ENCODE assay signal across 10 cellular contexts in the genomic region with DNA sequence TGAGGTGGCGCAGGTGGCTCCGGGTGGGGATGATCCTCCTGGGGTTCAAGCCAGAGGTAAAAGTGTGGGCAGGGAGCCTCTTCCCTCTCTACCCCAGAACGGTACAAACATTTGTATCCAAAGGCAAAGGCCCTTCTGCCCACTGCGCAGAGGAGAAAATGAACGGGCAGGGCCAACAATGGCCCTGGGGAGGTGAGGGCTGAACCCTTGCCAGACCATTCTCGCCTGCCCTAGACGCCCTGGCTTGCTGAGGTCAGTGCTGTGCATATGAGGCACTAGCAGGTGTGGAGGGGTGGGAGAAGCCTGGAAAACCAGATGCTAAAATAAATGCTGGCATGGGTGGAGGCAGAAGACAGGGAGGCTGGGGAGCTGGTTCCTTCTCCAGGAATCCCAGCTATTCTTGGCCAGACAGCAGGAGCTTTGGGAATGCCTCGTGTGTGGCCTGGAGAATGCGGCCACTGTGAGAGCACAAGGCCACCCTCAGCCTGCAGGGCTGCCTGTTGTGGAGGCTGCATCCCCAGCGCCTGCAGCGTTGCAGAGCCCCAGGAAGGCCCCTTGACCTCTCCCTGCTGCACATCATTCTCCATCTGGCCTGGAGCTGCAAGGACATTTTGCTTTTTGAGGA. TPM values are rescaled to one million over a fixed set of nuclear protein-coding genes. Genes with fewer than 3 reads are reported as not detected.
DNase-seq lines count a peak whose midpoint lies in the region; ATAC-seq, FAIRE-seq and TF ChIP-seq lines count a peak whose summit lies in the region.
"Had no signal": no experiment of that assay in that cellular context is flagged by ENCODE, and none has a peak within 500 bp of the region (broad histone marks: within the 10 kb centered on the region; RNA-seq: fewer than 3 reads in every experiment).

No MANE protein-coding gene starts in this region.

- peak overlapping the region; percentile 81 for H3K4me2 ChIP-seq in A549

- FAIRE-seq in A549 (lab: Jason Lieb, UNC): no peak
- FAIRE-seq in H54 (lab: Jason Lieb, UNC): no peak

- TF ChIP-seq CTCF in A549 (IDR thresholded peaks at IDR 0.05): no peak
- no peak for TF ChIP-seq CTCF in ovary (IDR thresholded peaks at IDR 0.05)
- TF ChIP-seq CTCF in adrenal gland (IDR thresholded peaks at IDR 0.05): no peak

- POLR2A ChIA-PET in A549 (lab: Yijun Ruan, JAX): interaction anchor here (0.6 to 5.8 kb wide), 5 partner anchors 20 to 176 kb away, joined by 3 to 156 read pairs (median 5); a partner anchor contains a TSS

- no peaks in the 10 kb centered on the region for H3K9me3 ChIP-seq in A549
- no peaks in the 10 kb centered on the region for H3K9me3 ChIP-seq in ovary
- no peaks in the 10 kb centered on the region for H3K9me3 ChIP-seq in adrenal gland (replicated peaks in 1 of 3)

- intact Hi-C loops in ovary (cut with DNase I) (loop anchor here in 3 of 4 donors (2.0 to 10.0 kb wide), 3 partner anchors 40 to 720 kb away; a partner anchor contains a TSS), adrenal gland (cut with DNase I) (loop anchor here (2.0 to 5.0 kb wide), 2 partner anchors 40 to 42 kb away; a partner anchor contains a TSS)

- DNase-seq in A549 (ENCODE audit: low read depth in 1 of 2, low spot score in 1 of 2) (no peak), H54 (ENCODE audit: insufficient read length, low spot score) (no peak), memory B cell (ENCODE audit: low spot score in 2 of 2) (no peak), superior temporal gyrus (ENCODE audit: extremely low spot score) (no peak), ovary (no peak), adrenal gland (no peak), retina (no peak)
- DNase-seq: NCI-H2107 had no signal

- H3K4me1 ChIP-seq in A549: no peaks in the 10 kb centered on the region
- H3K4me1 ChIP-seq in ovary (ENCODE audit: insufficient read depth): peaks cover 3% of the 10 kb centered on the region
- H3K4me1 ChIP-seq in adrenal gland (replicated peaks in 1 of 2): peaks cover 5 to 11% of the 10 kb centered on the region in 2 donors

- H3K27ac Mint-ChIP-seq in activated T-helper 17 cell treated with anti-CD3 and anti-CD28 coated beads, Interleukin-2, amount 50 U/mL, for 72 hours: no peak overlapping the region
- no peak overlapping the region for H3K27ac Mint-ChIP-seq in memory B cell

- H3K27me3 ChIP-seq in ovary: no peaks in the 10 kb centered on the region
- H3K27me3 ChIP-seq in adrenal gland: no peaks in the 10 kb centered on the region

- peak overlapping the region; percentile 80 for H3K4me3 Mint-ChIP-seq in activated T-helper 17 cell treated with anti-CD3 and anti-CD28 coated beads, Interleukin-2, amount 50 U/mL, for 72 hours
- H3K4me3 Mint-ChIP-seq in memory B cell: peak overlapping the region; percentile 94

- ATAC-seq in A549 (no peak), memory B cell (ENCODE audit: low read depth) (no peak)
- ATAC-seq in activated T-helper 17 cell treated with anti-CD3 and anti-CD28 coated beads, Interleukin-2, amount 50 U/mL, for 72 hours (replicated peaks): no peak

- TF ChIP-seq POLR2A in A549 (IDR thresholded peaks at IDR 0.05; ENCODE audit: low read length) (no peak), H54 (IDR thresholded peaks at IDR 0.05; ENCODE audit: low read depth, low read length) (0 out of 2 replicates have a peak, but pooled peaks have one; percentile 2), ovary (IDR thresholded peaks at IDR 0.05) (no peak), adrenal gland (IDR thresholded peaks at IDR 0.05) (no peak)

- no peaks in the 10 kb centered on the region for H3K4me1 Mint-ChIP-seq in activated T-helper 17 cell treated with anti-CD3 and anti-CD28 coated beads, Interleukin-2, amount 50 U/mL, for 72 hours
- peaks cover 7% of the 10 kb centered on the region for H3K4me1 Mint-ChIP-seq in memory B cell

- CTCF ChIA-PET in A549 (lab: Yijun Ruan, JAX): interaction anchor here (0.5 to 43.9 kb wide), 15 partner anchors 8 to 189 kb away, joined by 3 to 2039 read pairs (median 8); a partner anchor contains a TSS

- WGBS in A549 (ENCODE audit: missing lambda C conversion rate): 81% methylated on average over 11 of the region's 11 CpGs
- 47 to 50% (median 49%) methylated on average over 11 of the region's 11 CpGs for WGBS in ovary, 3 donors
- WGBS in adrenal gland, 4 donors: 59 to 82% (median 72%) methylated on average over 9 to 11 of the region's 11 CpGs

- no peak for TF ChIP-seq RAD21 in A549 (conservative IDR thresholded peaks at IDR 0.05 in 1 of 2, IDR thresholded peaks at IDR 0.05 in 1 of 2)

- H3K27me3 Mint-ChIP-seq in activated T-helper 17 cell treated with anti-CD3 and anti-CD28 coated beads, Interleukin-2, amount 50 U/mL, for 72 hours: no peaks in the 10 kb centered on the region
- H3K27me3 Mint-ChIP-seq in memory B cell: peaks cover 6% of the 10 kb centered on the region

- H3K36me3 ChIP-seq in ovary: no peaks in the 10 kb centered on the region
- no peaks in the 10 kb centered on the region for H3K36me3 ChIP-seq in adrenal gland (replicated peaks in 1 of 2)

- H3K36me3 Mint-ChIP-seq in activated T-helper 17 cell treated with anti-CD3 and anti-CD28 coated beads, Interleukin-2, amount 50 U/mL, for 72 hours (ENCODE audit: low read depth): no peaks in the 10 kb centered on the region
- peaks cover 4% of the 10 kb centered on the region for H3K36me3 Mint-ChIP-seq in memory B cell

- H3K4me3 ChIP-seq in A549: no peak overlapping the region; the same call in 2 of the 3 replicates
- no peak overlapping the region for H3K4me3 ChIP-seq in ovary
- no peak overlapping the region for H3K4me3 ChIP-seq in adrenal gland

- TF ChIP-seq EP300 in A549 (IDR thresholded peaks at IDR 0.05) (no peak), ovary (IDR thresholded peaks at IDR 0.05) (no peak)

- no peaks in the 10 kb centered on the region for H3K9me3 Mint-ChIP-seq in activated T-helper 17 cell treated with anti-CD3 and anti-CD28 coated beads, Interleukin-2, amount 50 U/mL, for 72 hours
- no peaks in the 10 kb centered on the region for H3K9me3 Mint-ChIP-seq in memory B cell

- H3K27ac ChIP-seq in A549 (peak overlapping the region in 1 of 2 experiments; percentile 87; a peak in 1 of 6 replicates), ovary (no peak overlapping the region), adrenal gland (no peak overlapping the region)

RNA-seq across cellular contexts. Expression of a gene that starts 4.5 kb away (rescaled TPM):
- 0.19 TPM in 1 of 2 replicates, not detected in the other for polyA plus RNA-seq in A549 (2011; rRNA removed)
- 0.31 and 0.32 TPM in 2 replicates for polyA plus RNA-seq in A549 (2012; cell fraction: cytosol; rRNA removed)
- polyA plus RNA-seq in A549 (2012; cell fraction: nucleus; rRNA removed): 0.24 TPM in 1 of 2 replicates, not detected in the other
- 0.12 to 0.28 TPM (median 0.22 TPM) in 3 replicates for polyA plus RNA-seq in A549 (2017; fragmentation: RNase III; extraction: RNeasy Plus Mini Kit Qiagen cat#74134 plus additional on column Dnase treatment)
- not detected in 2 replicates for polyA minus RNA-seq in A549 (2011; rRNA and poly(A)+ RNA removed)
- not detected for total RNA-seq in activated T-helper 17 cell treated with anti-CD3 and anti-CD28 coated beads, Interleukin-2, amount 50 U/mL, for 72 hours
- not detected for total RNA-seq in ovary
- polyA plus RNA-seq in ovary: not detected
- under 1 TPM in 1 of 8 donors, not detected in 7; 0.83 TPM for total RNA-seq in adrenal gland
- polyA plus RNA-seq in adrenal gland: under 1 TPM in 2 of 3 donors, not detected in 1; 0.07 to 0.24 TPM
- polyA plus RNA-seq: BJ had no signal

RNA-seq across cellular contexts. Expression of a gene that starts 12.2 kb away (rescaled TPM):
- 0.06 and 0.12 TPM in 2 replicates for polyA plus RNA-seq in A549 (2011; rRNA removed)
- polyA plus RNA-seq in A549 (2012; cell fraction: cytosol; rRNA removed): 0.04 TPM in 2 replicates
- polyA plus RNA-seq in A549 (2012; cell fraction: nucleus; rRNA removed): 0.34 and 0.42 TPM in 2 replicates
- 0.09 to 0.15 TPM (median 0.13 TPM) in 3 replicates for polyA plus RNA-seq in A549 (2017; fragmentation: RNase III; extraction: RNeasy Plus Mini Kit Qiagen cat#74134 plus additional on column Dnase treatment)
- polyA minus RNA-seq in A549 (2011; rRNA and poly(A)+ RNA removed): 0.04 and 0.10 TPM in 2 replicates
- total RNA-seq in activated T-helper 17 cell treated with anti-CD3 and anti-CD28 coated beads, Interleukin-2, amount 50 U/mL, for 72 hours: not detected
- total RNA-seq in ovary: 1 to 10 TPM in 2 of 7 donors, under 1 TPM in 3, not detected in 2; 0.37 to 9.0 (median 0.62) TPM
- polyA plus RNA-seq in ovary: under 1 TPM in 1 of 2 donors, not detected in 1; 0.02 TPM
- total RNA-seq in adrenal gland: under 1 TPM in 2 of 8 donors, not detected in 6; 0.08 to 0.22 TPM
- polyA plus RNA-seq in adrenal gland: under 1 TPM in 2 of 3 donors, not detected in 1; 0.08 to 0.10 TPM
- polyA plus RNA-seq: BJ had no signal

RNA-seq across cellular contexts. Expression of a gene that starts 30.2 kb away (rescaled TPM):
- 6.7 and 7.1 TPM in 2 replicates for polyA plus RNA-seq in A549 (2011; rRNA removed)
- polyA plus RNA-seq in A549 (2012; cell fraction: cytosol; rRNA removed): 5.0 and 5.1 TPM in 2 replicates
- polyA plus RNA-seq in A549 (2012; cell fraction: nucleus; rRNA removed): 4.7 and 7.1 TPM in 2 replicates
- 5.2 to 8.3 TPM (median 6.6 TPM) in 3 replicates for polyA plus RNA-seq in A549 (2017; fragmentation: RNase III; extraction: RNeasy Plus Mini Kit Qiagen cat#74134 plus additional on column Dnase treatment)
- polyA minus RNA-seq in A549 (2011; rRNA and poly(A)+ RNA removed): 3.5 and 4.4 TPM in 2 replicates
- not detected for total RNA-seq in activated T-helper 17 cell treated with anti-CD3 and anti-CD28 coated beads, Interleukin-2, amount 50 U/mL, for 72 hours
- total RNA-seq in ovary: 10 to 100 TPM in 1 of 7 donors, 1 to 10 TPM in 4, under 1 TPM in 2; 0.25 to 33.3 (median 3.3) TPM
- 1 to 10 TPM; 5.9 to 7.1 TPM for polyA plus RNA-seq in ovary
- 10 to 100 TPM in 1 of 8 donors, 1 to 10 TPM in 7; 1.8 to 11.1 (median 5.2) TPM for total RNA-seq in adrenal gland
- 1 to 10 TPM in 2 of 3 donors, under 1 TPM in 1; 0.97 to 7.4 (median 4.3) TPM for polyA plus RNA-seq in adrenal gland

RNA-seq across cellular contexts. Expression of a gene that starts 33.8 kb away (rescaled TPM):
- polyA plus RNA-seq in A549 (2011; rRNA removed): 0.05 and 0.07 TPM in 2 replicates
- polyA plus RNA-seq in A549 (2012; cell fraction: cytosol; rRNA removed): 0.12 and 0.17 TPM in 2 replicates
- polyA plus RNA-seq in A549 (2012; cell fraction: nucleus; rRNA removed): 0.11 and 0.31 TPM in 2 replicates
- polyA plus RNA-seq in A549 (2017; fragmentation: RNase III; extraction: RNeasy Plus Mini Kit Qiagen cat#74134 plus additional on column Dnase treatment): 0.10 to 0.26 TPM (median 0.24 TPM) in 3 replicates
- polyA minus RNA-seq in A549 (2011; rRNA and poly(A)+ RNA removed): 0.21 and 0.34 TPM in 2 replicates
- total RNA-seq in activated T-helper 17 cell treated with anti-CD3 and anti-CD28 coated beads, Interleukin-2, amount 50 U/mL, for 72 hours: under 1 TPM; 0.16 to 0.63 TPM
- 10 to 100 TPM in 1 of 7 donors, 1 to 10 TPM in 6; 5.1 to 14.8 (median 6.7) TPM for total RNA-seq in ovary
- 1 to 10 TPM; 2.3 to 4.8 TPM for polyA plus RNA-seq in ovary
- 1 to 10 TPM; 1.1 to 8.1 (median 3.0) TPM for total RNA-seq in adrenal gland
- polyA plus RNA-seq in adrenal gland: 1 to 10 TPM; 1.4 to 1.7 (median 1.5) TPM

RNA-seq across cellular contexts. Expression of a gene that starts 44.1 kb away (rescaled TPM):
- polyA plus RNA-seq in A549 (2011; rRNA removed) (130 and 213 TPM in 2 replicates), A549 (2017; fragmentation: RNase III; extraction: RNeasy Plus Mini Kit Qiagen cat#74134 plus additional on column Dnase treatment) (543 to 568 TPM (median 544 TPM) in 3 replicates), ovary (100 to 1,000 TPM in 1 of 2 donors, 10 to 100 TPM in 1; 88.9 to 223 TPM), adrenal gland (100 to 1,000 TPM; 143 to 213 (median 199) TPM)
- 141 and 153 TPM in 2 replicates for polyA plus RNA-seq in A549 (2012; cell fraction: cytosol; rRNA removed)
- 63.3 and 107 TPM in 2 replicates for polyA plus RNA-seq in A549 (2012; cell fraction: nucleus; rRNA removed)
- 100 and 113 TPM in 2 replicates for polyA minus RNA-seq in A549 (2011; rRNA and poly(A)+ RNA removed)
- total RNA-seq in activated T-helper 17 cell treated with anti-CD3 and anti-CD28 coated beads, Interleukin-2, amount 50 U/mL, for 72 hours: 100 to 1,000 TPM; 240 to 282 TPM
- total RNA-seq in ovary (100 to 1,000 TPM in 5 of 7 donors, 10 to 100 TPM in 2; 30.2 to 162 (median 126) TPM), adrenal gland (100 to 1,000 TPM in 4 of 8 donors, 10 to 100 TPM in 4; 27.8 to 153 (median 103) TPM)
